20 cellular contexts compared by ENCODE assay signal in genomic region chr9:110784309-110784708, GRCh38.
A peak's percentile ranks its signal among the peaks of the same experiment; 100 is the strongest.
DNase-seq lines count a peak whose midpoint lies in the region; ATAC-seq, FAIRE-seq and TF ChIP-seq lines count a peak whose summit lies in the region.
"Had no signal": no experiment of that assay in that cellular context is flagged by ENCODE, and none has a peak within 500 bp of the region (broad histone marks: within the 10 kb centered on the region; RNA-seq: fewer than 3 reads in every experiment).

No MANE protein-coding gene starts in this region.

- H3K9ac ChIP-seq in SK-N-SH = no peak overlapping the region
- H3K9ac ChIP-seq: BLaER1 had no signal

- peak; percentile 62 for FAIRE-seq in islet of Langerhans (lab: Jason Lieb, UNC)
- FAIRE-seq: G401.6, GM12878, GM19239 had no signal

- TF ChIP-seq CTCF in SK-N-SH (IDR thresholded peaks at IDR 0.05) (no peak), brain microvascular endothelial cell (IDR thresholded peaks at IDR 0.05; ENCODE audit: low read depth, low read length, missing control alignments) (no peak)

- H3K79me2 ChIP-seq in ACC112 (ENCODE audit: control insufficient read depth, insufficient read depth, low read length, unreplicated experiment) (no peaks in the 10 kb centered on the region), SK-N-SH (ENCODE audit: insufficient read depth) (no peaks in the 10 kb centered on the region)

- no peaks in the 10 kb centered on the region for H3K27me3 ChIP-seq in ACC112 (ENCODE audit: insufficient read depth, low read length)
- no peaks in the 10 kb centered on the region for H3K27me3 ChIP-seq in SK-N-SH (ENCODE audit: insufficient read depth)
- H3K27me3 ChIP-seq in brain microvascular endothelial cell (replicated peaks) = no peaks in the 10 kb centered on the region
- H3K27me3 ChIP-seq: BLaER1 had no signal

- H3K27ac ChIP-seq in ACC112 (ENCODE audit: low read depth, low read length) = peak overlapping the region; percentile 3; the same call in 1 of the 2 replicates
- H3K27ac ChIP-seq in SK-N-SH (ENCODE audit: low read depth in 2 of 2, low read length in 1 of 2) = no peak overlapping the region
- no peak overlapping the region for H3K27ac ChIP-seq in brain microvascular endothelial cell
- H3K27ac ChIP-seq: BLaER1, C4-2B had no signal

- POLR2A ChIA-PET in SK-N-SH (lab: Yijun Ruan, JAX) = no interaction called here

- H3K4me2 ChIP-seq in SK-N-SH = no peak overlapping the region
- H3K4me2 ChIP-seq: BLaER1, GM23338 had no signal

- CTCF ChIA-PET in SK-N-SH (lab: Yijun Ruan, JAX) = no interaction called here

- ATAC-seq in GM19467 (IDR thresholded peaks at IDR 0.05; ENCODE audit: unreplicated experiment) = no peak
- ATAC-seq: CD8-positive, alpha-beta T cell; GM12878; GM23338 had no signal

- H3K4me3 ChIP-seq in ACC112 (ENCODE audit: low read depth, low read length) (no peak overlapping the region), SK-N-SH (ENCODE audit: low read depth in 2 of 2, low read length in 1 of 2) (no peak overlapping the region), brain microvascular endothelial cell (ENCODE audit: low read depth, low read length) (no peak overlapping the region)
- H3K4me3 ChIP-seq: BLaER1, GM12878, GM23338 had no signal

- H2AFZ ChIP-seq in ACC112 (ENCODE audit: low read length, unreplicated experiment) (no peak overlapping the region), SK-N-SH (ENCODE audit: low read depth) (no peak overlapping the region)
- H2AFZ ChIP-seq: GM23338 had no signal

- no peak for TF ChIP-seq RAD21 in SK-N-SH (IDR thresholded peaks at IDR 0.05; ENCODE audit: low read length)

- H3K9me3 ChIP-seq in SK-N-SH = no peaks in the 10 kb centered on the region
- H3K9me3 ChIP-seq: BLaER1 had no signal

- peaks cover 6% of the 10 kb centered on the region; the same call in 1 of the 2 replicates for H3K36me3 ChIP-seq in ACC112 (ENCODE audit: insufficient read depth, low read length)
- no peaks in the 10 kb centered on the region for H3K36me3 ChIP-seq in SK-N-SH (replicated peaks in 1 of 2; ENCODE audit: control insufficient read depth in 1 of 2, insufficient read depth in 2 of 2, low read length in 1 of 2)
- H3K36me3 ChIP-seq in brain microvascular endothelial cell (replicated peaks) = no peaks in the 10 kb centered on the region
- H3K36me3 ChIP-seq: BLaER1 had no signal

- no peaks in the 10 kb centered on the region for H3F3A ChIP-seq in SK-N-SH (replicated peaks; ENCODE audit: insufficient read depth)

- TF ChIP-seq EP300 in SK-N-SH (IDR thresholded peaks at IDR 0.05; ENCODE audit: borderline replicate concordance in 1 of 2, low read depth in 1 of 2, low read length in 1 of 2) = 0 out of 4 replicates have a peak, but pooled peaks of 1 of the 2 experiments have one; percentile 31

- in situ Hi-C loops in brain microvascular endothelial cell (cut with HindIII; ENCODE audit: low pct_ligation_motif_present, low sequenced_read_pairs) = no loop called here

- 67% methylated on average over 1 of the region's 1 CpG for WGBS in SK-N-SH (ENCODE audit: low lambda C conversion rate)

- DNase-seq in SK-N-SH (no peak), epidermal melanocyte (ENCODE audit: insufficient read length, low spot score) (no peak), brain microvascular endothelial cell (no peak)
- DNase-seq: 8988T; Caco-2; CD4-positive, CD25-positive, alpha-beta regulatory T cell; CD8-positive, alpha-beta T cell; DMS153; DND-41; H9; HFFc6 had no signal

- H3K4me1 ChIP-seq in ACC112 (ENCODE audit: control insufficient read depth, insufficient read depth, low read length, unreplicated experiment) (peaks cover 20% of the 10 kb centered on the region), SK-N-SH (ENCODE audit: control insufficient read depth in 1 of 2, insufficient read depth in 2 of 2, low read depth in 1 of 2, low read length in 1 of 2) (peaks cover 4 to 15% of the 10 kb centered on the region in 2 experiments; a peak in 2 of 4 replicates)
- H3K4me1 ChIP-seq: BLaER1 had no signal

- no peaks in the 10 kb centered on the region for H4K20me1 ChIP-seq in SK-N-SH (ENCODE audit: insufficient read depth)
- H4K20me1 ChIP-seq: BLaER1 had no signal

- no peaks in the 10 kb centered on the region for H3K9me2 ChIP-seq in SK-N-SH

TF ChIP-seq in SK-N-SH, 30 proteins besides CTCF, POLR2A, EP300 and RAD21:
- TF ChIP-seq TCF12 (IDR thresholded peaks at IDR 0.05) (peak; percentile 53), PBX3 (IDR thresholded peaks at IDR 0.05) (peak; percentile 66; the same call in 1 of the 2 replicates), IRF3 (IDR thresholded peaks at IDR 0.05; ENCODE audit: low read depth, low read length) (no peak), FOSL2 (IDR thresholded peaks at IDR 0.05; ENCODE audit: borderline replicate concordance, low read depth) (peak; percentile 19; the same call in 1 of the 2 replicates), NFIC (IDR thresholded peaks at IDR 0.05; ENCODE audit: borderline replicate concordance) (peak; percentile 63), JUND (IDR thresholded peaks at IDR 0.05) (peak; percentile 22; the same call in 1 of the 2 replicates), CHD2 (IDR thresholded peaks at IDR 0.05; ENCODE audit: low read length, partially characterized antibody) (no peak), POLR2AphosphoS5 (IDR thresholded peaks at IDR 0.05; ENCODE audit: low read depth, low read length) (no peak)
TF ChIP-seq in SK-N-SH: peak in this region for 5.
